In genomic region chr7:157234271-157234670, GRCh38 we compare ENCODE assay signal across 18 cellular contexts.
DNase-seq lines count a peak whose midpoint lies in the region; TF ChIP-seq lines count a peak whose summit lies in the region.
"Had no signal": no experiment of that assay in that cellular context is flagged by ENCODE, and none has a peak within 500 bp of the region (broad histone marks: within the 10 kb centered on the region; RNA-seq: fewer than 3 reads in every experiment).

No MANE protein-coding gene starts in this region.

- DNase-seq in BJ (ENCODE audit: low read depth) (peak; percentile 32), HFF-Myc (ENCODE audit: extremely low read depth, low read depth) (peak; percentile 71), choroid plexus epithelial cell (ENCODE audit: low read depth) (peak; percentile 9), foreskin fibroblast (peak; percentile 60 to 83), C1 segment of cervical spinal cord (lab: John Stamatoyannopoulos, UW) (no peak), islet precursor cell (no peak), NCI-H524 treated with DMSO at 0.1 percent for 48 hours (lab: John Stamatoyannopoulos, UW) (no peak)
- DNase-seq in activated CD4-positive, alpha-beta T cell treated with anti-CD3 and anti-CD28 coated beads, Interleukin-2, amount 10 ng/mL, durations not matched to agents 24 days and 14 days, result no peak
- DNase-seq: ACHN, COR-L47, H9, NCI-H1092, NCI-H2107, NCI-H446, NCI-H82, SHP77, T-helper 2 cell had no signal

- no peaks in the 10 kb centered on the region for H3K4me1 Mint-ChIP-seq in activated CD4-positive, alpha-beta T cell treated with anti-CD3 and anti-CD28 coated beads, Interleukin-2, amount 10 ng/mL, durations not matched to agents 24 days and 14 days
- H3K4me1 Mint-ChIP-seq: CD14-positive monocyte, H9 had no signal

- H3K36me3 ChIP-seq in BJ (ENCODE audit: control insufficient read depth, insufficient read depth, low read length), result peaks cover 5% of the 10 kb centered on the region

- H3K4me3 Mint-ChIP-seq in activated CD4-positive, alpha-beta T cell treated with anti-CD3 and anti-CD28 coated beads, Interleukin-2, amount 10 ng/mL, durations not matched to agents 24 days and 14 days, result no peak overlapping the region
- H3K4me3 Mint-ChIP-seq: CD14-positive monocyte, H9 had no signal

- H3K27ac Mint-ChIP-seq in activated CD4-positive, alpha-beta T cell treated with anti-CD3 and anti-CD28 coated beads, Interleukin-2, amount 10 ng/mL, durations not matched to agents 24 days and 14 days, result no peak overlapping the region

- H3K27me3 ChIP-seq in BJ (ENCODE audit: control insufficient read depth, insufficient read depth, low read length), result no peaks in the 10 kb centered on the region

- H3K27me3 Mint-ChIP-seq in activated CD4-positive, alpha-beta T cell treated with anti-CD3 and anti-CD28 coated beads, Interleukin-2, amount 10 ng/mL, durations not matched to agents 24 days and 14 days, result no peaks in the 10 kb centered on the region

- POLR2A ChIA-PET in BJ (lab: Charles Lee), result no interaction called here

- peaks cover 53% of the 10 kb centered on the region for H3K36me3 Mint-ChIP-seq in activated CD4-positive, alpha-beta T cell treated with anti-CD3 and anti-CD28 coated beads, Interleukin-2, amount 10 ng/mL, durations not matched to agents 24 days and 14 days (ENCODE audit: low read depth)

- CTCF ChIA-PET in BJ (lab: Yijun Ruan, JAX), result interaction anchor here (0.9 to 1.8 kb wide), 4 partner anchors 11 to 26 kb away, joined by 3 to 6 read pairs (median 4); no protein-coding TSS in a partner anchor

- H3K4me3 ChIP-seq in BJ (ENCODE audit: low read depth, low read length), result no peak overlapping the region
- H3K4me3 ChIP-seq in HFF-Myc (replicated peaks; ENCODE audit: low read depth, low read length), result no peak overlapping the region
- H3K4me3 ChIP-seq in choroid plexus epithelial cell (ENCODE audit: low read depth, low read length), result no peak overlapping the region
- no peak overlapping the region for H3K4me3 ChIP-seq in foreskin fibroblast (ENCODE audit: low read depth in 1 of 2, low read length in 2 of 2)

- H3K9me3 Mint-ChIP-seq in activated CD4-positive, alpha-beta T cell treated with anti-CD3 and anti-CD28 coated beads, Interleukin-2, amount 10 ng/mL, durations not matched to agents 24 days and 14 days, result no peaks in the 10 kb centered on the region
- H3K9me3 Mint-ChIP-seq: CD14-positive monocyte, H9 had no signal

- no peak for TF ChIP-seq CTCF in BJ (IDR thresholded peaks at IDR 0.05; ENCODE audit: insufficient read depth, low read depth, low read length)
- no peak for TF ChIP-seq CTCF in HFF-Myc (IDR thresholded peaks at IDR 0.05; ENCODE audit: low read depth, low read length, missing control alignments)
- no peak for TF ChIP-seq CTCF in choroid plexus epithelial cell (conservative IDR thresholded peaks at IDR 0.05; ENCODE audit: low read depth, low read length)
- TF ChIP-seq CTCF in foreskin fibroblast (IDR thresholded peaks at IDR 0.05; ENCODE audit: low read depth, low read length), result no peak

- intact Hi-C loops in activated CD4-positive, alpha-beta T cell treated with anti-CD3 and anti-CD28 coated beads, Interleukin-2, amount 10 ng/mL, durations not matched to agents 24 days and 14 days (cut with micrococcal nuclease), result loop anchor here (5.0 kb wide), 1 partner anchor 33 kb away; no protein-coding TSS in a partner anchor

Comparison
In these comparisons a context has a peak if more than half of its experiments do, and no peak if none do; other contexts are left out.
1. DNase-seq: peak in BJ (single experiment), HFF-Myc (single experiment), choroid plexus epithelial cell (single experiment) and foreskin fibroblast (2 of 2); none in C1 segment of cervical spinal cord (0 of 14), activated CD4-positive, alpha-beta T cell treated with anti-CD3 and anti-CD28 coated beads, Interleukin-2, amount 10 ng/mL, durations not matched to agents 24 days and 14 days (single experiment), islet precursor cell (single experiment) and NCI-H524 treated with DMSO at 0.1 percent for 48 hours (single experiment).